31 cellular contexts compared by ENCODE assay signal in the genomic region with DNA sequence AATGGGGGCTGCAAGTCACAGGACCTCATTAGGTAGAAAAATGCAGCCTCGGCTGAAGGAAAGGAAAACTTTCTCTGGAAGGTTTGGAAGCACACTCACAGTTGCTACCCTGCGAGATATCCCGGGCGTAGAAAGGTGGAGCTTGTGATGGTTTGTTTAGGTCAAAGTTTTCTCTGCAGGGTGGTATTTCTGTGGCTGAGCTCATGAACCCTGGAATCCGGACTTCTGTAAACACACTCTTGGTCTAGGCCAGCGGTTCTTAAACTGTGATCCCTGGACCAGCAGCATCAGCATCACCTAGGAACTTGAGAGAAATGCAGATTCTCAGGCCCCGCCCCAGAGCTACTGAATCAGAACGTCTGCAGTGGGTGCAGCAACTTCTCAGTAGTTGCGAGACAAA. TPM values are rescaled to one million over a fixed set of nuclear protein-coding genes. Genes with fewer than 3 reads are reported as not detected.
"Had no signal": no experiment of that assay in that cellular context is flagged by ENCODE, and none has a peak within 500 bp of the region (broad histone marks: within the 10 kb centered on the region; RNA-seq: fewer than 3 reads in every experiment).

No MANE protein-coding gene starts in this region.

- ATAC-seq: effector memory CD8-positive, alpha-beta T cell; esophagus mucosa; gastrocnemius medialis; heart right ventricle; left cardiac atrium; lower lobe of right lung; mucosa of descending colon had no signal

- H3K36me3 ChIP-seq: colonic mucosa, esophagus squamous epithelium, gastrocnemius medialis, heart right ventricle, left ventricle myocardium inferior, lower lobe of right lung had no signal

- H3K27ac Mint-ChIP-seq: dendritic cell treated with granulocyte-macrophage colony-stimulating factor and Interleukin-4, amounts not matched to agents 40 ng/mL and 50 ng/mL, for 4 days; effector memory CD8-positive, alpha-beta T cell; endodermal cell; mesothelial cell of epicardium; naive B cell had no signal

- FAIRE-seq: endometrium, islet of Langerhans, keratinocyte had no signal

- H3K4me3 ChIP-seq: colonic mucosa, esophagus squamous epithelium, gastrocnemius medialis, heart right ventricle, left ventricle myocardium inferior, lower lobe of right lung, mucosa of descending colon had no signal

- H3K9me3 ChIP-seq: colonic mucosa, gastrocnemius medialis, lower lobe of right lung, mucosa of descending colon had no signal

- DNase-seq: colonic mucosa; cortex of kidney; effector CD8-positive, alpha-beta T cell; effector memory CD8-positive, alpha-beta T cell; endodermal cell; erythroblast; esophagus squamous epithelium; foreskin fibroblast; foreskin melanocyte; gastrocnemius medialis; glutamatergic neuron; head of caudate nucleus; heart right ventricle; hippocampal formation; left cardiac atrium; left ventricle myocardium inferior; lower lobe of right lung; mesenchymal stem cell; mucosa of descending colon; naive B cell had no signal

- H3K27ac ChIP-seq: colonic mucosa, epithelial cell of prostate, esophagus squamous epithelium, gastrocnemius medialis, heart right ventricle, left ventricle myocardium inferior, lower lobe of right lung had no signal

- H3K4me1 ChIP-seq: colonic mucosa, gastrocnemius medialis had no signal

- H3K4me3 Mint-ChIP-seq: dendritic cell treated with granulocyte-macrophage colony-stimulating factor and Interleukin-4, amounts not matched to agents 40 ng/mL and 50 ng/mL, for 4 days; effector memory CD8-positive, alpha-beta T cell; endodermal cell; mesothelial cell of epicardium had no signal

RNA-seq across cellular contexts. Expression of a gene that starts 3.3 kb away (rescaled TPM):
- total RNA-seq: dermis microvascular lymphatic vessel endothelial cell, gastrocnemius medialis, glomerular endothelial cell, heart right ventricle, left cardiac atrium, left ventricle myocardium inferior, lower lobe of right lung, lung microvascular endothelial cell, myocyte had no signal
